ENCODE assay signal across 11 cellular contexts in genomic region chr13:113545455-113545930, GRCh38. TPM values are rescaled to one million over a fixed set of nuclear protein-coding genes. Genes with fewer than 3 reads are reported as not detected.
DNase-seq lines count a peak whose midpoint lies in the region; ATAC-seq and TF ChIP-seq lines count a peak whose summit lies in the region.
"Had no signal": no experiment of that assay in that cellular context is flagged by ENCODE, and none has a peak within 500 bp of the region (broad histone marks: within the 10 kb centered on the region; RNA-seq: fewer than 3 reads in every experiment).

No MANE protein-coding gene starts in this region.

- H3K27ac Mint-ChIP-seq in endodermal cell, result peak overlapping the region; percentile 61
- no peak overlapping the region for H3K27ac Mint-ChIP-seq in activated T-helper 1 cell treated with anti-CD3 and anti-CD28 coated beads, Interleukin-12 subunit alpha, Interleukin-12 subunit beta, Interleukin-2, Interleukin-4 antibody, amounts not matched to agents 30 ng/mL and 10 ng/mL and 1 ng/mL, durations not matched to agents 14 hours and 24 hours and 36 hours

- no peak for TF ChIP-seq POLR2A in testis (IDR thresholded peaks at IDR 0.05)

- peak overlapping the region; percentile 70 for H3K27ac ChIP-seq in endodermal cell (ENCODE audit: low read depth, low read length)
- peak overlapping the region; percentile 37 for H3K27ac ChIP-seq in lower lobe of right lung
- H3K27ac ChIP-seq in testis, result peak overlapping the region; percentile 65 to 84

- TF ChIP-seq CTCF in endodermal cell (conservative IDR thresholded peaks at IDR 0.05) (no peak), lower lobe of right lung (IDR thresholded peaks at IDR 0.05) (no peak), testis (IDR thresholded peaks at IDR 0.05) (no peak)

- H3K36me3 Mint-ChIP-seq in endodermal cell (ENCODE audit: low read depth), result peaks cover 39% of the 10 kb centered on the region
- H3K36me3 Mint-ChIP-seq in activated T-helper 1 cell treated with anti-CD3 and anti-CD28 coated beads, Interleukin-12 subunit alpha, Interleukin-12 subunit beta, Interleukin-2, Interleukin-4 antibody, amounts not matched to agents 30 ng/mL and 10 ng/mL and 1 ng/mL, durations not matched to agents 14 hours and 24 hours and 36 hours (ENCODE audit: low read depth), result peaks cover 9% of the 10 kb centered on the region

- peaks cover 5% of the 10 kb centered on the region for H3K4me1 Mint-ChIP-seq in endodermal cell
- H3K4me1 Mint-ChIP-seq in activated T-helper 1 cell treated with anti-CD3 and anti-CD28 coated beads, Interleukin-12 subunit alpha, Interleukin-12 subunit beta, Interleukin-2, Interleukin-4 antibody, amounts not matched to agents 30 ng/mL and 10 ng/mL and 1 ng/mL, durations not matched to agents 14 hours and 24 hours and 36 hours (ENCODE audit: low read depth), result no peaks in the 10 kb centered on the region

- intact Hi-C loops in lower lobe of right lung (cut with DNase I), result no loop called here
- intact Hi-C loops in testis (cut with DNase I; ENCODE audit: low total_unique reads), result no loop called here
- intact Hi-C loops in activated T-helper 1 cell treated with anti-CD3 and anti-CD28 coated beads, Interleukin-12 subunit alpha, Interleukin-12 subunit beta, Interleukin-2, Interleukin-4 antibody, amounts not matched to agents 30 ng/mL and 10 ng/mL and 1 ng/mL, durations not matched to agents 14 hours and 24 hours and 36 hours (cut with micrococcal nuclease), result no loop called here

- H3K4me3 Mint-ChIP-seq in endodermal cell, result no peak overlapping the region
- H3K4me3 Mint-ChIP-seq in activated T-helper 1 cell treated with anti-CD3 and anti-CD28 coated beads, Interleukin-12 subunit alpha, Interleukin-12 subunit beta, Interleukin-2, Interleukin-4 antibody, amounts not matched to agents 30 ng/mL and 10 ng/mL and 1 ng/mL, durations not matched to agents 14 hours and 24 hours and 36 hours, result no peak overlapping the region

- 88 to 97% methylated on average over 4 of the region's 5 CpGs for WGBS in endodermal cell (ENCODE audit: insufficient coverage in 1 of 2, insufficient read length in 1 of 2), 2 experiments
- WGBS in testis, 2 donors, result 60 to 80% methylated on average over 1 to 5 of the region's 5 CpGs

- DNase-seq in NCI-H2227 (lab: John Stamatoyannopoulos, UW; ENCODE audit: unreplicated experiment) (peak; percentile 22), NCI-H2227 treated with DMSO at 0.1 percent for 48 hours (lab: John Stamatoyannopoulos, UW) (no peak), endodermal cell (no peak), lower lobe of right lung (peak; percentile 45), testis (peak; percentile 26)
- no peak for DNase-seq in activated T-helper 1 cell treated with anti-CD3 and anti-CD28 coated beads, Interleukin-12 subunit alpha, Interleukin-12 subunit beta, Interleukin-2, Interleukin-4 antibody, amounts not matched to agents 30 ng/mL and 10 ng/mL and 1 ng/mL, durations not matched to agents 14 hours and 24 hours and 36 hours (ENCODE audit: low spot score)
- DNase-seq: activated T-cell treated with anti-CD3 and anti-CD28 coated beads, Interleukin-2, amount 50 U/mL, for 1 hour; NCI-H2081 had no signal

- H3K9ac ChIP-seq in endodermal cell (ENCODE audit: extremely low read depth, low read length, poor library complexity, severe bottlenecking), result no peak overlapping the region

- H3K9me3 Mint-ChIP-seq in endodermal cell, result no peaks in the 10 kb centered on the region
- H3K9me3 Mint-ChIP-seq in activated T-helper 1 cell treated with anti-CD3 and anti-CD28 coated beads, Interleukin-12 subunit alpha, Interleukin-12 subunit beta, Interleukin-2, Interleukin-4 antibody, amounts not matched to agents 30 ng/mL and 10 ng/mL and 1 ng/mL, durations not matched to agents 14 hours and 24 hours and 36 hours, result peaks cover 4% of the 10 kb centered on the region

- no peak overlapping the region for H3K4me3 ChIP-seq in endodermal cell (ENCODE audit: low read length)
- H3K4me3 ChIP-seq in lower lobe of right lung, result no peak overlapping the region
- H3K4me3 ChIP-seq in testis, result no peak overlapping the region

- H3K27me3 ChIP-seq in endodermal cell (ENCODE audit: control insufficient read depth, insufficient read depth, low read length, poor library complexity, severe bottlenecking) (no peaks in the 10 kb centered on the region), lower lobe of right lung (ENCODE audit: low read depth) (no peaks in the 10 kb centered on the region), testis (no peaks in the 10 kb centered on the region)

- H3K4me1 ChIP-seq in endodermal cell (ENCODE audit: control insufficient read depth, insufficient read depth, low read length) (no peaks in the 10 kb centered on the region), lower lobe of right lung (no peaks in the 10 kb centered on the region), testis (peaks cover 18% of the 10 kb centered on the region)

- ATAC-seq in lower lobe of right lung, result peak; percentile 23 to 37
- ATAC-seq in GM18511 (IDR thresholded peaks at IDR 0.05; ENCODE audit: unreplicated experiment), result no peak
- ATAC-seq in HG02759 (IDR thresholded peaks at IDR 0.05; ENCODE audit: unreplicated experiment), result no peak

- H3K36me3 ChIP-seq in endodermal cell (ENCODE audit: control insufficient read depth, insufficient read depth, low read length), result peaks cover 29% of the 10 kb centered on the region
- peaks cover 37% of the 10 kb centered on the region for H3K36me3 ChIP-seq in lower lobe of right lung
- no peaks in the 10 kb centered on the region for H3K36me3 ChIP-seq in testis (ENCODE audit: low read depth, missing control alignments)

- H3K9me3 ChIP-seq in endodermal cell (ENCODE audit: control insufficient read depth, low read length) (no peaks in the 10 kb centered on the region), lower lobe of right lung (no peaks in the 10 kb centered on the region), testis (no peaks in the 10 kb centered on the region)
- H3K9me3 ChIP-seq: thoracic aorta had no signal

- no peaks in the 10 kb centered on the region for H3K27me3 Mint-ChIP-seq in endodermal cell (ENCODE audit: insufficient read depth)
- H3K27me3 Mint-ChIP-seq in activated T-helper 1 cell treated with anti-CD3 and anti-CD28 coated beads, Interleukin-12 subunit alpha, Interleukin-12 subunit beta, Interleukin-2, Interleukin-4 antibody, amounts not matched to agents 30 ng/mL and 10 ng/mL and 1 ng/mL, durations not matched to agents 14 hours and 24 hours and 36 hours (ENCODE audit: insufficient read depth), result no peaks in the 10 kb centered on the region

RNA-seq across cellular contexts. Expression of gene TFDP1, which starts 39.1 kb away (rescaled TPM):
- total RNA-seq in endodermal cell, result 10 to 100 TPM; 74.8 to 76.1 TPM
- polyA plus RNA-seq in endodermal cell (2013, experiment 1 of 2), result 84.3 TPM
- polyA plus RNA-seq in endodermal cell (2013, experiment 2 of 2), result 82.9 TPM
- 47.0 TPM for total RNA-seq in lower lobe of right lung
- total RNA-seq in testis, result 10 to 100 TPM; 72.4 to 73.1 TPM
- 135 TPM for polyA plus RNA-seq in testis (ENCODE audit: insufficient read depth, low read depth, low replicate concordance)
- 171 and 173 TPM in 2 replicates for total RNA-seq in activated T-helper 1 cell treated with anti-CD3 and anti-CD28 coated beads, Interleukin-12 subunit alpha, Interleukin-12 subunit beta, Interleukin-2, Interleukin-4 antibody, amounts not matched to agents 30 ng/mL and 10 ng/mL and 1 ng/mL, durations not matched to agents 14 hours and 24 hours and 36 hours

RNA-seq across cellular contexts. Expression of gene DCUN1D2, which starts 55.0 kb away (rescaled TPM):
- total RNA-seq in endodermal cell, result 10 to 100 TPM; 35.8 to 44.7 TPM
- polyA plus RNA-seq in endodermal cell (2013, experiment 1 of 2), result 23.4 TPM
- polyA plus RNA-seq in endodermal cell (2013, experiment 2 of 2), result 23.9 TPM
- 16.8 TPM for total RNA-seq in lower lobe of right lung
- total RNA-seq in testis, result 10 to 100 TPM; 65.9 to 78.5 TPM
- polyA plus RNA-seq in testis (ENCODE audit: insufficient read depth, low read depth, low replicate concordance), result 16.3 TPM
- 28.7 and 31.2 TPM in 2 replicates for total RNA-seq in activated T-helper 1 cell treated with anti-CD3 and anti-CD28 coated beads, Interleukin-12 subunit alpha, Interleukin-12 subunit beta, Interleukin-2, Interleukin-4 antibody, amounts not matched to agents 30 ng/mL and 10 ng/mL and 1 ng/mL, durations not matched to agents 14 hours and 24 hours and 36 hours

Comparison
In these comparisons a context has a peak if more than half of its experiments do, and no peak if none do; other contexts are left out.
1. DNase-seq: peak in NCI-H2227 (single experiment), lower lobe of right lung (single experiment) and testis (single experiment); none in NCI-H2227 treated with DMSO at 0.1 percent for 48 hours (single experiment), endodermal cell (single experiment) and activated T-helper 1 cell treated with anti-CD3 and anti-CD28 coated beads, Interleukin-12 subunit alpha, Interleukin-12 subunit beta, Interleukin-2, Interleukin-4 antibody, amounts not matched to agents 30 ng/mL and 10 ng/mL and 1 ng/mL, durations not matched to agents 14 hours and 24 hours and 36 hours (single experiment).
2. ATAC-seq: peak in lower lobe of right lung (2 of 2); none in GM18511 (single experiment) and HG02759 (single experiment).
3. Peak in every context shown above with its lines, with median percentiles within 50 percentile points of each other: H3K27ac ChIP-seq.